In the genomic region with DNA sequence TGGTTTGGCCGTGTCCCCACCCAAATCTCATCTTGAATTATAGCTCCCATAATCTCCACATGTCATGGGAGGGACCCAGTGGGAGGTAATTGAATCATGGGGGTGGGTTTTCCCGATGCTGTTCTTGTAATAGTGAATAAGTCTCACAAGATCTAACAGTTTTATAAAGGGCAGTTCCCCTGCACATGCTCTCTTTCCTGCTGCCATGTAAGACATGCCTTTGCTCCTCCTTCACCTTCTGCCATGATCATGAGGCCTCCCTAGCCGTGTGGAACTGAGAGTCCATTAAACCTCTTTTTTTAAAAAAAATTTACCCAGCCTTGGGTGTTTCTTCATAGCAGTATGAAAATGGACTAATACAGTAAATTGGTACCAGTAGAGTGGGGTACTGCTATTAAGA, we compare ENCODE assay signal across 1 cellular context.
DNase-seq lines count a peak whose midpoint lies in the region; ATAC-seq, FAIRE-seq and TF ChIP-seq lines count a peak whose summit lies in the region.
"Not testable (repeated sequence)": the region's sequence is repeated elsewhere in the genome, so short reads cannot be mapped to it uniquely, and the experiment has no call there.

No MANE protein-coding gene starts in this region.

- H3K27ac ChIP-seq in K562 (ENCODE audit: extremely low read depth, low read depth, low read length), result not testable (repeated sequence)

- intact Hi-C loops in K562 (cut with micrococcal nuclease), result not testable (repeated sequence)

- H3K79me2 ChIP-seq in K562 (ENCODE audit: control insufficient read depth, insufficient read depth, low read length), result not testable (repeated sequence)

- 37% methylated on average over 3 of the region's 3 CpGs for WGBS in K562 (ENCODE audit: insufficient coverage, low coverage, missing lambda C conversion rate)

- not testable (repeated sequence) for H3K27me3 ChIP-seq in K562 (ENCODE audit: control insufficient read depth in 2 of 2, insufficient read depth in 2 of 2, low read length in 2 of 2)

- not testable (repeated sequence) for TF ChIP-seq CTCF in K562 (IDR thresholded peaks at IDR 0.05 in 2 of 3, conservative IDR thresholded peaks at IDR 0.05 in 1 of 3; ENCODE audit: insufficient read depth in 2 of 3, low read depth in 1 of 3, low read length in 3 of 3)

- not testable (repeated sequence) for H3K9me1 ChIP-seq in K562 (ENCODE audit: control insufficient read depth, insufficient read depth, low read length)

- in situ Hi-C loops in K562 (cut with MboI), result not testable (repeated sequence)

- not testable (repeated sequence) for H3K4me2 ChIP-seq in K562 (ENCODE audit: insufficient read depth, low read length)

- not testable (repeated sequence) for DNase-seq in K562 (ENCODE audit: extremely low read depth in 1 of 4, low spot score in 3 of 4)

- not testable (repeated sequence) for H3K36me3 ChIP-seq in K562 (ENCODE audit: control insufficient read depth, insufficient read depth, low read length)

- H3K9ac ChIP-seq in K562 (ENCODE audit: insufficient read depth in 1 of 2, low read depth in 2 of 2, low read length in 2 of 2), result not testable (repeated sequence)

- H4K20me1 ChIP-seq in K562 (replicated peaks; ENCODE audit: control insufficient read depth, insufficient read depth, low read length), result not testable (repeated sequence)

- H3K4me1 ChIP-seq in K562 (replicated peaks in 1 of 2; ENCODE audit: control insufficient read depth in 2 of 2, insufficient read depth in 2 of 2, low read length in 2 of 2), result not testable (repeated sequence)

- BruUV-seq in K562 (replicated peaks; lab: Mats Ljungman, UMichigan), result not testable (repeated sequence)

- H3K9me3 ChIP-seq in K562 (replicated peaks; ENCODE audit: control insufficient read depth, insufficient read depth, low read depth, low read length), result not testable (repeated sequence)

- not testable (repeated sequence) for TF ChIP-seq RAD21 in K562 (CRISPR knock-in tag; conservative IDR thresholded peaks at IDR 0.05 in 1 of 2, IDR thresholded peaks at IDR 0.05 in 1 of 2)

- H2AFZ ChIP-seq in K562 (ENCODE audit: low read depth, low read length), result not testable (repeated sequence)

- TF ChIP-seq POLR2A in K562 (conservative IDR thresholded peaks at IDR 0.05), result not testable (repeated sequence)

- CTCF ChIA-PET in K562 (lab: Yijun Ruan, JAX; ENCODE audit: low intra/inter-chr PET ratio), result not testable (repeated sequence)

- TF ChIP-seq EP300 in K562 (IDR thresholded peaks at IDR 0.05; ENCODE audit: low read length), result not testable (repeated sequence)

- FAIRE-seq in K562 (lab: Jason Lieb, UNC), result not testable (repeated sequence)

- not testable (repeated sequence) for H3K4me3 ChIP-seq in K562

- ATAC-seq in K562, result not testable (repeated sequence)

- POLR2A ChIA-PET in K562 (lab: Yijun Ruan, JAX), result not testable (repeated sequence)

TF ChIP-seq in K562, 482 proteins besides CTCF, POLR2A, EP300 and RAD21:
- TF ChIP-seq TRIM24 (IDR thresholded peaks at IDR 0.05), result 0 out of 4 replicates have a peak, but pooled peaks of 1 of the 2 experiments have one; percentile 44
- TF ChIP-seq ZNF280A (IDR thresholded peaks at IDR 0.05; ENCODE audit: low read depth, partially characterized antibody), result peak; percentile 16
- 0 out of 2 replicates have a peak, but pooled peaks have one; percentile 12 for TF ChIP-seq CC2D1A (IDR thresholded peaks at IDR 0.05)
- peak; percentile 96 for TF ChIP-seq ZNF431 (CRISPR knock-in tag; IDR thresholded peaks at IDR 0.05)
- peak in 1 of 2 experiments; percentile 30; a peak in 1 of 3 replicates for TF ChIP-seq CBX3 (IDR thresholded peaks at IDR 0.05; ENCODE audit: borderline replicate concordance in 1 of 2, low read length in 2 of 2)
